In genomic region chr2:38444247-38444646, GRCh38 we compare ENCODE assay signal across 13 cellular contexts.
DNase-seq lines count a peak whose midpoint lies in the region; ATAC-seq and TF ChIP-seq lines count a peak whose summit lies in the region.
"Had no signal": no experiment of that assay in that cellular context is flagged by ENCODE, and none has a peak within 500 bp of the region (broad histone marks: within the 10 kb centered on the region; RNA-seq: fewer than 3 reads in every experiment).

No MANE protein-coding gene starts in this region.

- no peak for TF ChIP-seq CTCF in RWPE2 (IDR thresholded peaks at IDR 0.05; ENCODE audit: poor library complexity, severe bottlenecking)
- TF ChIP-seq CTCF in foreskin fibroblast (IDR thresholded peaks at IDR 0.05; ENCODE audit: low read depth, low read length), result no peak
- TF ChIP-seq CTCF in transverse colon (IDR thresholded peaks at IDR 0.05), result no peak

- H3K4me3 ChIP-seq in RWPE2 (ENCODE audit: severe bottlenecking), result no peak overlapping the region
- H3K4me3 ChIP-seq in foreskin fibroblast (ENCODE audit: low read depth in 1 of 2, low read length in 2 of 2), result no peak overlapping the region
- no peak overlapping the region for H3K4me3 ChIP-seq in transverse colon
- H3K4me3 ChIP-seq: GM12878, testis had no signal

- H3K9me3 ChIP-seq in RWPE2 (ENCODE audit: severe bottlenecking), result no peaks in the 10 kb centered on the region
- no peaks in the 10 kb centered on the region for H3K9me3 ChIP-seq in transverse colon
- H3K9me3 ChIP-seq: testis had no signal

- intact Hi-C loops in transverse colon (cut with DNase I; ENCODE audit: low total_unique reads), result no loop called here

- ATAC-seq in RWPE2 (ENCODE audit: low read depth) (peak; percentile 59), GM21723 (IDR thresholded peaks at IDR 0.05; ENCODE audit: unreplicated experiment) (no peak), GM21825 (IDR thresholded peaks at IDR 0.05; ENCODE audit: unreplicated experiment) (no peak)
- ATAC-seq: GM12878 had no signal

- WGBS in transverse colon (ENCODE audit: low coverage in 1 of 2), 2 donors, result 80 to 81% methylated on average over 1 to 2 of the region's 2 CpGs

- H3K27ac ChIP-seq in RWPE2 (ENCODE audit: poor library complexity, severe bottlenecking) (no peak overlapping the region), transverse colon (peak overlapping the region in 3 of 4 donors; percentile 18 to 68 (median 57))
- H3K27ac ChIP-seq: testis had no signal

- in situ Hi-C loops in transverse colon (cut with MboI; ENCODE audit: low pct_ligation_motif_present in 1 of 4, low pct_unique_long_range_greater_than_20kb in 1 of 4, low sequenced_read_pairs in 3 of 4), result no loop called here

- H3K27me3 ChIP-seq in RWPE2 (ENCODE audit: insufficient read depth, poor library complexity, severe bottlenecking), result no peaks in the 10 kb centered on the region
- H3K27me3 ChIP-seq in transverse colon, result no peaks in the 10 kb centered on the region
- H3K27me3 ChIP-seq: testis had no signal

- TF ChIP-seq EP300 in transverse colon (IDR thresholded peaks at IDR 0.05; ENCODE audit: low read depth), result no peak

- DNase-seq in NCI-H1417 (lab: John Stamatoyannopoulos, UW) (peak in 2 of 3 experiments; percentile 40 to 70), NCI-H1417 treated with DMSO at 0.1 percent for 48 hours (lab: John Stamatoyannopoulos, UW) (no peak), RWPE2 (ENCODE audit: low spot score) (no peak), foreskin fibroblast (peak; percentile 18 to 32), transverse colon (no peak), NCI-H1092 (lab: John Stamatoyannopoulos, UW) (no peak)
- DNase-seq: 8988T; activated CD4-positive, alpha-beta T cell treated with anti-CD3 and anti-CD28 coated beads for 4 hours; retina; testis had no signal

- H3K4me1 ChIP-seq in RWPE2 (ENCODE audit: insufficient read depth, poor library complexity, severe bottlenecking) (peaks cover 25% of the 10 kb centered on the region), transverse colon (peaks cover 0 to 29% (median 1%) of the 10 kb centered on the region in 4 donors)

- TF ChIP-seq POLR2A in transverse colon (IDR thresholded peaks at IDR 0.05), result no peak

- H3K36me3 ChIP-seq in RWPE2 (ENCODE audit: low read depth), result no peaks in the 10 kb centered on the region
- H3K36me3 ChIP-seq in transverse colon, result no peaks in the 10 kb centered on the region

Comparison
In these comparisons a context has a peak if more than half of its experiments do, and no peak if none do; other contexts are left out.
1. DNase-seq: peak in NCI-H1417 (2 of 3) and foreskin fibroblast (2 of 2); none in NCI-H1417 treated with DMSO at 0.1 percent for 48 hours (single experiment), RWPE2 (single experiment), transverse colon (single experiment) and NCI-H1092 (single experiment).